Comparison of ENCODE assay signal across 25 cellular contexts in the genomic region with DNA sequence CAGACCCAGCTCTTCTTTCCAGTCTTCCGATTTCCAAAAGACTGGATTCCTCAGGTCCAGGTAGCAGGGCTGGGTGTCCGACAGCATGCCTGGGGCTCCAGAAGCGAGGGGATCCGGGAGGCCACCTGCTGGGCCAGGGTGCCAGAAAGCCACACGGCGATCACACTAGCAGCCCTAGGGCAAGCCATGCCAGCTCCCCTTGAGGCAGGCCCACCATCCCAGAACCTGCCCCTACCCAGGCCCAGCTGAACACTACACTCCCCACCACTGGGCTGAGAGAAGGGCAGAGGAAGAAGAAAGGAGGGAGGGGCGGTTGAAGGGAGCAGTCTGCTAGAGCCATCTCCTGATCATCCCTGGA.
DNase-seq lines count a peak whose midpoint lies in the region; ATAC-seq and TF ChIP-seq lines count a peak whose summit lies in the region.
"Had no signal": no experiment of that assay in that cellular context is flagged by ENCODE, and none has a peak within 500 bp of the region (broad histone marks: within the 10 kb centered on the region; RNA-seq: fewer than 3 reads in every experiment).

No MANE protein-coding gene starts in this region.

- H3K27ac ChIP-seq in heart right ventricle, result peak overlapping the region; percentile 48 to 96 (median 86)
- H3K27ac ChIP-seq in lower lobe of right lung, result peak overlapping the region; percentile 81
- peak overlapping the region; percentile 90 for H3K27ac ChIP-seq in stomach smooth muscle (ENCODE audit: low read length)
- H3K27ac ChIP-seq: PC-9, VCaP had no signal

- H3K4me1 ChIP-seq in heart right ventricle (peaks cover 66 to 100% (median 99%) of the 10 kb centered on the region in 9 donors), lower lobe of right lung (peaks cover 94% of the 10 kb centered on the region), stomach smooth muscle (ENCODE audit: control insufficient read depth, insufficient read depth, low read length) (peaks cover 91% of the 10 kb centered on the region)

- DNase-seq in heart right ventricle (no peak), left cardiac atrium (no peak), lower lobe of right lung (no peak), COLO668 (lab: John Stamatoyannopoulos, UW; ENCODE audit: unreplicated experiment) (no peak), GOT3 (lab: John Stamatoyannopoulos, UW) (no peak), left colon (no peak), NCI-H345 treated with DMSO at 0.1 percent for 48 hours (lab: John Stamatoyannopoulos, UW; ENCODE audit: unreplicated experiment) (no peak)
- DNase-seq: activated CD4-positive, alpha-beta T cell treated with anti-CD3 and anti-CD28 coated beads for 4 hours; activated T-cell treated with anti-CD3 and anti-CD28 coated beads for 4 hours; anterior cingulate cortex; caudate nucleus; CD8-positive, alpha-beta memory T cell; DMS53; islet precursor cell; NCI-H1092 treated with DMSO at 0.1 percent for 48 hours; NCI-H1930; NCI-H526; NK-92 treated with Interleukin-12 subunit alpha and Interleukin-12 subunit beta, amount 100 ng/mL, for 24 hours; PC-9; SHP77 treated with DMSO at 0.1 percent for 48 hours; stimulated activated naive CD8-positive, alpha-beta T cell treated with anti-CD3 and anti-CD28 coated beads, Interleukin-15, amount 100 ng/mL, for 72 hours; T-helper 9 cell had no signal

- 85 to 88% methylated on average over 7 of the region's 7 CpGs for WGBS in heart right ventricle, 2 donors

- H3K36me3 ChIP-seq in heart right ventricle, result peaks cover 0 to 76% (median 16%) of the 10 kb centered on the region in 9 donors
- H3K36me3 ChIP-seq in lower lobe of right lung, result peaks cover 55% of the 10 kb centered on the region
- peaks cover 38 to 51% of the 10 kb centered on the region in 2 donors for H3K36me3 ChIP-seq in stomach smooth muscle (ENCODE audit: control insufficient read depth in 2 of 2, insufficient read depth in 2 of 2, low read length in 2 of 2)

- peaks cover 0 to 4% (median 0%) of the 10 kb centered on the region in 11 donors for H3K9me3 ChIP-seq in heart right ventricle
- peaks cover under 1% of the 10 kb centered on the region for H3K9me3 ChIP-seq in lower lobe of right lung
- H3K9me3 ChIP-seq in stomach smooth muscle (ENCODE audit: control insufficient read depth in 2 of 2, low read length in 2 of 2), result no peaks in the 10 kb centered on the region

- TF ChIP-seq CTCF in heart right ventricle (IDR thresholded peaks at IDR 0.05) (no peak), lower lobe of right lung (IDR thresholded peaks at IDR 0.05) (no peak)

- ATAC-seq in heart right ventricle, result no peak
- no peak for ATAC-seq in left cardiac atrium
- no peak for ATAC-seq in lower lobe of right lung
- no peak for ATAC-seq in left colon
- ATAC-seq: GM23338 had no signal

- intact Hi-C loops in heart right ventricle (cut with DNase I) (loop anchor here in 1 of 10 donors (5.0 kb wide), 1 partner anchor 37 kb away; no protein-coding TSS in a partner anchor), left cardiac atrium (cut with DNase I) (no loop called here), lower lobe of right lung (cut with DNase I) (no loop called here), left colon (cut with DNase I, micrococcal nuclease) (no loop called here)

- H3K27me3 ChIP-seq in heart right ventricle (no peaks in the 10 kb centered on the region), lower lobe of right lung (ENCODE audit: low read depth) (no peaks in the 10 kb centered on the region), stomach smooth muscle (ENCODE audit: control insufficient read depth in 1 of 2, insufficient read depth in 2 of 2, low read length in 2 of 2) (no peaks in the 10 kb centered on the region)

- no peak overlapping the region for H3K4me3 ChIP-seq in heart right ventricle
- no peak overlapping the region for H3K4me3 ChIP-seq in lower lobe of right lung
- no peak overlapping the region for H3K4me3 ChIP-seq in stomach smooth muscle (ENCODE audit: low read length in 2 of 2)
- H3K4me3 ChIP-seq: GM23338, PC-9 had no signal

- H3K9ac ChIP-seq in stomach smooth muscle (ENCODE audit: low read length in 2 of 2), result no peak overlapping the region
